ENCODE assay signal across 9 cellular contexts in genomic region chr5:163915481-163915961, GRCh38.
DNase-seq lines count a peak whose midpoint lies in the region; ATAC-seq, FAIRE-seq and TF ChIP-seq lines count a peak whose summit lies in the region.
"Had no signal": no experiment of that assay in that cellular context is flagged by ENCODE, and none has a peak within 500 bp of the region (broad histone marks: within the 10 kb centered on the region; RNA-seq: fewer than 3 reads in every experiment).

No MANE protein-coding gene starts in this region.

- H2AFZ ChIP-seq in Loucy (ENCODE audit: low read length) (no peak overlapping the region), GM12878 (ENCODE audit: control insufficient read depth, low read depth, low read length) (peak overlapping the region; percentile 75)

- 3% methylated on average over 9 of the region's 9 CpGs for WGBS in GM12878 (ENCODE audit: insufficient coverage, insufficient replicate concordance, low lambda C conversion rate, missing lambda C conversion rate)
- 51 to 53% methylated on average over 9 of the region's 9 CpGs for WGBS in pancreas, 2 donors
- WGBS in stomach, 5 donors: 53 to 67% (median 54%) methylated on average over 8 to 9 of the region's 9 CpGs
- 10 to 38% methylated on average over 9 of the region's 9 CpGs for WGBS in sigmoid colon, 2 donors

- RAD21 ChIA-PET in GM12878 (lab: Charles Lee; ENCODE audit: unreplicated experiment): interaction anchor here (1.2 to 2.0 kb wide), 3 partner anchors 27 to 97 kb away, joined by 3 to 5 read pairs (median 4); no protein-coding TSS in a partner anchor

- in situ Hi-C loops in GM12878 (cut with MboI): no loop called here

- H3K9me2 ChIP-seq in Loucy (replicated peaks; ENCODE audit: low read depth, low read length): no peaks in the 10 kb centered on the region

- FAIRE-seq in GM18507 (lab: Jason Lieb, UNC) (peak; percentile 47), GM12878 (lab: Jason Lieb, UNC) (no peak), pancreas (lab: Jason Lieb, UNC) (no peak)

- no peaks in the 10 kb centered on the region for H3K27me3 ChIP-seq in Loucy (ENCODE audit: insufficient read depth, low read length, poor library complexity, severe bottlenecking)
- no peaks in the 10 kb centered on the region for H3K27me3 ChIP-seq in GM12878 (replicated peaks in 1 of 2; ENCODE audit: control insufficient read depth in 2 of 2, insufficient read depth in 2 of 2, low read length in 1 of 2)
- no peaks in the 10 kb centered on the region for H3K27me3 ChIP-seq in pancreas
- H3K27me3 ChIP-seq in stomach: no peaks in the 10 kb centered on the region
- H3K27me3 ChIP-seq in sigmoid colon: no peaks in the 10 kb centered on the region
- H3K27me3 ChIP-seq: SJCRH30 had no signal

- peak overlapping the region; percentile 61 for H3K27ac ChIP-seq in GM12878 (ENCODE audit: control insufficient read depth, insufficient read depth)
- H3K27ac ChIP-seq in pancreas: peak overlapping the region in 1 of 4 donors; percentile 25
- peak overlapping the region in 2 of 5 donors; percentile 65 to 75 for H3K27ac ChIP-seq in stomach
- no peak overlapping the region for H3K27ac ChIP-seq in sigmoid colon
- H3K27ac ChIP-seq: SJCRH30 had no signal

- peaks cover 5% of the 10 kb centered on the region for H3F3A ChIP-seq in Loucy (ENCODE audit: low read depth)

- H3K4me3 ChIP-seq in Loucy (ENCODE audit: low read length, poor library complexity, severe bottlenecking): peak overlapping the region; percentile 72
- peak overlapping the region; percentile 35 for H3K4me3 ChIP-seq in GM12878
- H3K4me3 ChIP-seq in pancreas: no peak overlapping the region
- H3K4me3 ChIP-seq in stomach: no peak overlapping the region
- H3K4me3 ChIP-seq in sigmoid colon: no peak overlapping the region
- H3K4me3 ChIP-seq: SJCRH30 had no signal

- intact Hi-C loops in GM12878 (cut with micrococcal nuclease; ENCODE audit: unreplicated experiment) (no loop called here), pancreas (cut with DNase I) (no loop called here), stomach (cut with DNase I; ENCODE audit: low total_unique reads) (no loop called here), sigmoid colon (cut with DNase I) (no loop called here)

- CTCF ChIA-PET in GM12878 (lab: Yijun Ruan, JAX): interaction anchor here (0.7 to 1.0 kb wide), 2 partner anchors 30 to 348 kb away, joined by 3 read pairs; no protein-coding TSS in a partner anchor

- H3K4me1 ChIP-seq in Loucy (ENCODE audit: insufficient read depth, low read length, poor library complexity, severe bottlenecking): peaks cover 42% of the 10 kb centered on the region
- H3K4me1 ChIP-seq in GM12878 (ENCODE audit: control insufficient read depth, insufficient read depth, low read length): peaks cover 20% of the 10 kb centered on the region
- H3K4me1 ChIP-seq in pancreas: no peaks in the 10 kb centered on the region
- no peaks in the 10 kb centered on the region for H3K4me1 ChIP-seq in stomach
- no peaks in the 10 kb centered on the region for H3K4me1 ChIP-seq in sigmoid colon

- BruUV-seq in GM12878 (replicated peaks; lab: Mats Ljungman, UMichigan): no TSS peak

- DNase-seq in GM18507 (ENCODE audit: extremely low spot score, insufficient read length, low read depth): no peak
- peak; percentile 74 for DNase-seq in H4 (ENCODE audit: low spot score)
- DNase-seq in GM12878 (ENCODE audit: low read depth, low spot score): peak; percentile 62
- DNase-seq in pancreas: peak in 1 of 6 donors; percentile 22
- DNase-seq in stomach: no peak
- no peak for DNase-seq in sigmoid colon
- no peak for DNase-seq in hepatic stellate cell (ENCODE audit: low spot score)

- H3K9ac ChIP-seq in Loucy (ENCODE audit: low read depth, low read length, poor library complexity, severe bottlenecking) (peak overlapping the region; percentile 83), GM12878 (ENCODE audit: control insufficient read depth, insufficient read depth, low read length) (no peak overlapping the region; the same call in 1 of the 2 replicates)

- ATAC-seq in GM12878: peak; percentile 86
- ATAC-seq in pancreas: peak in 3 of 4 donors; percentile 30 to 81 (median 62)

- no peak for TF ChIP-seq CTCF in Loucy (conservative IDR thresholded peaks at IDR 0.05; ENCODE audit: low read length)
- no peak for TF ChIP-seq CTCF in GM12878 (IDR thresholded peaks at IDR 0.05 in 2 of 3, conservative IDR thresholded peaks at IDR 0.05 in 1 of 3; ENCODE audit: control insufficient read depth in 2 of 3, extremely low read depth in 1 of 3, insufficient read depth in 1 of 3, low read depth in 3 of 3, low read length in 3 of 3)
- TF ChIP-seq CTCF in pancreas (IDR thresholded peaks at IDR 0.05): no peak
- no peak for TF ChIP-seq CTCF in stomach (IDR thresholded peaks at IDR 0.05)
- no peak for TF ChIP-seq CTCF in sigmoid colon (IDR thresholded peaks at IDR 0.05)

- H3K79me2 ChIP-seq in Loucy (ENCODE audit: insufficient read depth, low read length) (no peaks in the 10 kb centered on the region), GM12878 (ENCODE audit: control insufficient read depth, insufficient read depth, low read length) (no peaks in the 10 kb centered on the region)

- POLR2A ChIA-PET in GM12878 (lab: Charles Lee): interaction anchor here (0.5 to 0.8 kb wide), 3 partner anchors 10 to 1303 kb away, joined by 3 read pairs; no protein-coding TSS in a partner anchor

- SMC1A ChIA-PET in GM12878 (lab: Charles Lee; ENCODE audit: uncharacterized antibody, unreplicated experiment): interaction anchor here (0.6 to 3.4 kb wide), 8 partner anchors 9 to 66 kb away, joined by 3 to 15 read pairs (median 4); no protein-coding TSS in a partner anchor

- no peaks in the 10 kb centered on the region for H4K20me1 ChIP-seq in Loucy (ENCODE audit: insufficient read depth, low read length, poor library complexity, severe bottlenecking)
- no peaks in the 10 kb centered on the region for H4K20me1 ChIP-seq in GM12878 (ENCODE audit: control insufficient read depth, insufficient read depth)

- TF ChIP-seq RAD21 in GM12878 (IDR thresholded peaks at IDR 0.05; ENCODE audit: insufficient read depth, low read depth, low read length): no peak

- no peak for TF ChIP-seq POLR2A in GM12878 (IDR thresholded peaks at IDR 0.05; ENCODE audit: low read depth, low read length)
- TF ChIP-seq POLR2A in stomach (IDR thresholded peaks at IDR 0.05): no peak
- TF ChIP-seq POLR2A in sigmoid colon (IDR thresholded peaks at IDR 0.05): no peak

- no peak for TF ChIP-seq EP300 in GM12878 (IDR thresholded peaks at IDR 0.05; ENCODE audit: borderline replicate concordance in 1 of 2, control insufficient read depth in 1 of 2, low read depth in 2 of 2, low read length in 2 of 2)
- no peak for TF ChIP-seq EP300 in stomach (IDR thresholded peaks at IDR 0.05)
- no peak for TF ChIP-seq EP300 in sigmoid colon (IDR thresholded peaks at IDR 0.05)

- H3K4me2 ChIP-seq in Loucy (ENCODE audit: low read depth, low read length, poor library complexity, severe bottlenecking) (peak overlapping the region; percentile 88), GM12878 (ENCODE audit: control insufficient read depth, insufficient read depth) (peak overlapping the region; percentile 68)

- H3K9me3 ChIP-seq in Loucy (ENCODE audit: insufficient read depth, low read depth, low read length) (no peaks in the 10 kb centered on the region), GM12878 (replicated peaks; ENCODE audit: control insufficient read depth, insufficient read depth, low read length) (peaks cover 3% of the 10 kb centered on the region; the same call in 1 of the 3 replicates), pancreas (no peaks in the 10 kb centered on the region), stomach (peaks cover 0 to 7% (median 3%) of the 10 kb centered on the region in 4 donors), sigmoid colon (peaks cover 0 to 6% (median 0%) of the 10 kb centered on the region in 4 donors)
- H3K9me3 ChIP-seq: SJCRH30 had no signal

- H3K36me3 ChIP-seq in Loucy (ENCODE audit: insufficient read depth, low read length): no peaks in the 10 kb centered on the region
- no peaks in the 10 kb centered on the region for H3K36me3 ChIP-seq in GM12878 (ENCODE audit: control insufficient read depth in 2 of 2, insufficient read depth in 2 of 2, low read length in 1 of 2)
- H3K36me3 ChIP-seq in pancreas: no peaks in the 10 kb centered on the region
- no peaks in the 10 kb centered on the region for H3K36me3 ChIP-seq in stomach
- H3K36me3 ChIP-seq in sigmoid colon: no peaks in the 10 kb centered on the region
- H3K36me3 ChIP-seq: SJCRH30 had no signal

TF ChIP-seq in GM12878, 131 proteins besides CTCF, POLR2A, EP300 and RAD21:
- peak; percentile 30; the same call in 1 of the 2 replicates for TF ChIP-seq SMARCA5 (IDR thresholded peaks at IDR 0.05)
- peak; percentile 33; the same call in 1 of the 2 replicates for TF ChIP-seq IKZF1 (conservative IDR thresholded peaks at IDR 0.05)
- TF ChIP-seq SREBF1 (IDR thresholded peaks at IDR 0.05; ENCODE audit: low read length): no peak
- TF ChIP-seq RUNX3 (IDR thresholded peaks at IDR 0.05; ENCODE audit: low read length): peak; percentile 48; the same call in 1 of the 2 replicates

Comparison
In these comparisons a context has a peak if more than half of its experiments do, and no peak if none do; other contexts are left out.
1. DNase-seq: peak in H4 (single experiment) and GM12878 (single experiment); none in GM18507 (single experiment), stomach (single experiment), sigmoid colon (single experiment) and hepatic stellate cell (single experiment).
2. H3K4me3 ChIP-seq: peak in Loucy (single experiment) and GM12878 (single experiment); none in pancreas (0 of 4), stomach (0 of 4) and sigmoid colon (0 of 4).